30 cellular contexts compared by ENCODE assay signal in genomic region chr5:14064841-14065240, GRCh38.
DNase-seq lines count a peak whose midpoint lies in the region; ATAC-seq, FAIRE-seq and TF ChIP-seq lines count a peak whose summit lies in the region.
"Had no signal": no experiment of that assay in that cellular context is flagged by ENCODE, and none has a peak within 500 bp of the region (broad histone marks: within the 10 kb centered on the region; RNA-seq: fewer than 3 reads in every experiment).

No MANE protein-coding gene starts in this region.

- H3K9me3 Mint-ChIP-seq in activated naive CD8-positive, alpha-beta T cell treated with anti-CD3 and anti-CD28 coated beads, Interleukin-2, amount 50 U/mL, for 24 hours, result peaks cover 4% of the 10 kb centered on the region
- H3K9me3 Mint-ChIP-seq: activated CD8-positive, alpha-beta T cell treated with anti-CD3 and anti-CD28 coated beads for 36 hours; activated naive CD4-positive, alpha-beta T cell treated with anti-CD3 and anti-CD28 coated beads, Interleukin-2, amount 10 ng/mL, durations not matched to agents 7 days and 5 days; activated T-helper 17 cell treated with anti-CD3 and anti-CD28 coated beads, Interleukin-2, amount 50 U/mL, for 72 hours; T-helper 2 cell treated with Interferon-gamma antibody and Interleukin-4, amounts not matched to agents 5 μg/mL and 100 μg/mL, for 36 hours had no signal

- FAIRE-seq in RCC 7860 (lab: Jason Lieb, UNC), result peak; percentile 78

- no peaks in the 10 kb centered on the region for H3K36me3 Mint-ChIP-seq in activated naive CD8-positive, alpha-beta T cell treated with anti-CD3 and anti-CD28 coated beads, Interleukin-2, amount 50 U/mL, for 24 hours (ENCODE audit: low read depth)
- H3K36me3 Mint-ChIP-seq: activated naive CD4-positive, alpha-beta T cell treated with anti-CD3 and anti-CD28 coated beads, Interleukin-2, amount 10 ng/mL, durations not matched to agents 7 days and 5 days had no signal

- H3K27ac Mint-ChIP-seq in activated naive CD8-positive, alpha-beta T cell treated with anti-CD3 and anti-CD28 coated beads, Interleukin-2, amount 50 U/mL, for 24 hours, result no peak overlapping the region
- H3K27ac Mint-ChIP-seq: activated CD8-positive, alpha-beta T cell treated with anti-CD3 and anti-CD28 coated beads for 36 hours; activated naive CD4-positive, alpha-beta T cell treated with anti-CD3 and anti-CD28 coated beads, Interleukin-2, amount 10 ng/mL, durations not matched to agents 7 days and 5 days; activated T-helper 17 cell treated with anti-CD3 and anti-CD28 coated beads, Interleukin-2, amount 50 U/mL, for 72 hours; nephron progenitor cell; stimulated activated naive B cell treated with anti-CD40 and anti-IgM and Interleukin-4, amounts not matched to agents 10 μg/mL and 1 μg/mL and 100 μg/mL, for 72 hours; T-helper 2 cell treated with Interferon-gamma antibody and Interleukin-4, amounts not matched to agents 5 μg/mL and 100 μg/mL, for 36 hours had no signal

- DNase-seq in ELR (ENCODE audit: low read depth) (peak; percentile 68), RCC 7860 (ENCODE audit: low spot score) (peak; percentile 89), cardiac fibroblast (ENCODE audit: low read depth in 2 of 2) (peak; percentile 8 to 31), kidney tubule cell (ENCODE audit: low spot score) (peak; percentile 75)
- no peak for DNase-seq in stimulated activated CD4-positive, alpha-beta T cell treated with anti-CD3 and anti-CD28 coated beads, Interleukin-2, amount 100 ng/mL, for 24 hours
- no peak for DNase-seq in activated naive CD8-positive, alpha-beta T cell treated with anti-CD3 and anti-CD28 coated beads, Interleukin-2, amount 50 U/mL, for 24 hours
- DNase-seq: activated CD8-positive, alpha-beta T cell treated with anti-CD3 and anti-CD28 coated beads for 36 hours; activated naive CD4-positive, alpha-beta T cell treated with anti-CD3 and anti-CD28 coated beads, Interleukin-2, amount 10 ng/mL, durations not matched to agents 7 days and 5 days; amniotic stem cell; C1 segment of cervical spinal cord; COR-L47; effector CD8-positive, alpha-beta T cell; foreskin fibroblast; GDM1; KBM-7; left colon; NCI-H2029; NCI-H524 treated with DMSO at 0.1 percent for 48 hours; nephron progenitor cell; SHP77; stimulated activated naive B cell treated with anti-CD40 and anti-IgM and Interleukin-4, amounts not matched to agents 10 μg/mL and 1 μg/mL and 100 μg/mL, for 72 hours; substantia nigra; upper lobe of left lung had no signal

- no peak for ATAC-seq in GM21447 (IDR thresholded peaks at IDR 0.05; ENCODE audit: unreplicated experiment)
- no peak for ATAC-seq in activated naive CD8-positive, alpha-beta T cell treated with anti-CD3 and anti-CD28 coated beads, Interleukin-2, amount 50 U/mL, for 24 hours
- no peak for ATAC-seq in HG02884 (IDR thresholded peaks at IDR 0.05; ENCODE audit: unreplicated experiment)
- ATAC-seq: activated CD8-positive, alpha-beta T cell treated with anti-CD3 and anti-CD28 coated beads for 36 hours; activated T-helper 17 cell treated with anti-CD3 and anti-CD28 coated beads, Interleukin-2, amount 50 U/mL, for 72 hours; left colon; stimulated activated naive B cell treated with anti-CD40 and anti-IgM and Interleukin-4, amounts not matched to agents 10 μg/mL and 1 μg/mL and 100 μg/mL, for 72 hours had no signal

- no peak overlapping the region for H3K4me3 Mint-ChIP-seq in activated naive CD8-positive, alpha-beta T cell treated with anti-CD3 and anti-CD28 coated beads, Interleukin-2, amount 50 U/mL, for 24 hours
- H3K4me3 Mint-ChIP-seq: activated CD8-positive, alpha-beta T cell treated with anti-CD3 and anti-CD28 coated beads for 36 hours; activated naive CD4-positive, alpha-beta T cell treated with anti-CD3 and anti-CD28 coated beads, Interleukin-2, amount 10 ng/mL, durations not matched to agents 7 days and 5 days; activated T-helper 17 cell treated with anti-CD3 and anti-CD28 coated beads, Interleukin-2, amount 50 U/mL, for 72 hours; nephron progenitor cell; stimulated activated naive B cell treated with anti-CD40 and anti-IgM and Interleukin-4, amounts not matched to agents 10 μg/mL and 1 μg/mL and 100 μg/mL, for 72 hours; T-helper 2 cell treated with Interferon-gamma antibody and Interleukin-4, amounts not matched to agents 5 μg/mL and 100 μg/mL, for 36 hours had no signal

- H3K4me3 ChIP-seq in cardiac fibroblast (replicated peaks in 1 of 2; ENCODE audit: low read depth in 2 of 2, low read length in 2 of 2), result no peak overlapping the region
- H3K4me3 ChIP-seq: cardiac muscle cell, coronary artery, HAP-1, upper lobe of left lung had no signal

- no peaks in the 10 kb centered on the region for H3K27me3 Mint-ChIP-seq in activated naive CD8-positive, alpha-beta T cell treated with anti-CD3 and anti-CD28 coated beads, Interleukin-2, amount 50 U/mL, for 24 hours
- H3K27me3 Mint-ChIP-seq: activated naive CD4-positive, alpha-beta T cell treated with anti-CD3 and anti-CD28 coated beads, Interleukin-2, amount 10 ng/mL, durations not matched to agents 7 days and 5 days; activated T-helper 17 cell treated with anti-CD3 and anti-CD28 coated beads, Interleukin-2, amount 50 U/mL, for 72 hours had no signal

- H3K4me1 Mint-ChIP-seq in activated naive CD8-positive, alpha-beta T cell treated with anti-CD3 and anti-CD28 coated beads, Interleukin-2, amount 50 U/mL, for 24 hours, result no peaks in the 10 kb centered on the region
- H3K4me1 Mint-ChIP-seq: activated naive CD4-positive, alpha-beta T cell treated with anti-CD3 and anti-CD28 coated beads, Interleukin-2, amount 10 ng/mL, durations not matched to agents 7 days and 5 days; activated T-helper 17 cell treated with anti-CD3 and anti-CD28 coated beads, Interleukin-2, amount 50 U/mL, for 72 hours; nephron progenitor cell; stimulated activated naive B cell treated with anti-CD40 and anti-IgM and Interleukin-4, amounts not matched to agents 10 μg/mL and 1 μg/mL and 100 μg/mL, for 72 hours had no signal

- TF ChIP-seq CTCF in cardiac fibroblast (IDR thresholded peaks at IDR 0.05; ENCODE audit: low read depth, low read length), result no peak

Comparison
In these comparisons a context has a peak if more than half of its experiments do, and no peak if none do; other contexts are left out.
1. DNase-seq: peak in ELR (single experiment), RCC 7860 (single experiment), cardiac fibroblast (2 of 2) and kidney tubule cell (single experiment); none in stimulated activated CD4-positive, alpha-beta T cell treated with anti-CD3 and anti-CD28 coated beads, Interleukin-2, amount 100 ng/mL, for 24 hours (0 of 2) and activated naive CD8-positive, alpha-beta T cell treated with anti-CD3 and anti-CD28 coated beads, Interleukin-2, amount 50 U/mL, for 24 hours (single experiment).